In genomic region chr9:78150312-78150982, GRCh38 we compare ENCODE assay signal across 16 cellular contexts.
DNase-seq lines count a peak whose midpoint lies in the region; ATAC-seq, FAIRE-seq and TF ChIP-seq lines count a peak whose summit lies in the region.
"Had no signal": no experiment of that assay in that cellular context is flagged by ENCODE, and none has a peak within 500 bp of the region (broad histone marks: within the 10 kb centered on the region; RNA-seq: fewer than 3 reads in every experiment).

No MANE protein-coding gene starts in this region.

- H3K9me3 Mint-ChIP-seq in GM23338: no peaks in the 10 kb centered on the region
- peaks cover 24% of the 10 kb centered on the region for H3K9me3 Mint-ChIP-seq in progenitor cell of endocrine pancreas (ENCODE audit: low read depth)
- H3K9me3 Mint-ChIP-seq: H9 had no signal

- FAIRE-seq in kidney (lab: Jason Lieb, UNC): no peak
- FAIRE-seq: A204.1 had no signal

- no peak for DNase-seq in GM23338 (ENCODE audit: low spot score)
- DNase-seq in kidney: peak; percentile 51
- no peak for DNase-seq in progenitor cell of endocrine pancreas (ENCODE audit: low spot score, unreplicated experiment)
- no peak for DNase-seq in substantia nigra (lab: John Stamatoyannopoulos, UW)
- DNase-seq in pons (ENCODE audit: low spot score): no peak
- DNase-seq: Caco-2; CD8-positive, alpha-beta memory T cell; DND-41; GDM1; H9; IMR-90 had no signal

- intact Hi-C loops in kidney (cut with DNase I): no loop called here

- no peaks in the 10 kb centered on the region for H3K9me2 ChIP-seq in GM23338 (ENCODE audit: insufficient read depth)

- H3K27me3 ChIP-seq in GM23338 (ENCODE audit: insufficient read depth) (no peaks in the 10 kb centered on the region), OCI-LY3 (ENCODE audit: low read depth, low read length) (no peaks in the 10 kb centered on the region)
- H3K27me3 ChIP-seq: BLaER1 had no signal

- H3K4me3 Mint-ChIP-seq in GM23338 (no peak overlapping the region), progenitor cell of endocrine pancreas (ENCODE audit: low read depth) (no peak overlapping the region)
- H3K4me3 Mint-ChIP-seq: CD8-positive, alpha-beta memory T cell; H9 had no signal

- H3K4me1 ChIP-seq in GM23338 (ENCODE audit: insufficient read depth) (no peaks in the 10 kb centered on the region; the same call in 1 of the 2 replicates), OCI-LY3 (ENCODE audit: low read length) (peaks cover 6% of the 10 kb centered on the region), kidney (ENCODE audit: control insufficient read depth in 1 of 2, insufficient read depth in 1 of 2, low read depth in 1 of 2, low read length in 2 of 2) (no peaks in the 10 kb centered on the region)
- H3K4me1 ChIP-seq: Caco-2 had no signal

- H3K79me2 ChIP-seq in GM23338 (replicated peaks; ENCODE audit: insufficient read depth) (no peaks in the 10 kb centered on the region), OCI-LY3 (ENCODE audit: low read length) (no peaks in the 10 kb centered on the region)

- H3K4me1 Mint-ChIP-seq in GM23338 (peaks cover 8% of the 10 kb centered on the region), progenitor cell of endocrine pancreas (ENCODE audit: low read depth) (peaks cover 2% of the 10 kb centered on the region)

- H3K36me3 ChIP-seq in GM23338 (ENCODE audit: insufficient read depth) (no peaks in the 10 kb centered on the region), OCI-LY3 (replicated peaks; ENCODE audit: low read depth, low read length) (peaks cover 3% of the 10 kb centered on the region), kidney (ENCODE audit: control insufficient read depth in 1 of 2, insufficient read depth in 2 of 2, low read length in 2 of 2) (no peaks in the 10 kb centered on the region)
- H3K36me3 ChIP-seq: BLaER1 had no signal

- H2AFZ ChIP-seq in GM23338 (0 out of 2 replicates have a peak overlapping the region, but pooled peaks have one; percentile 59), OCI-LY3 (ENCODE audit: low read depth, low read length) (peak overlapping the region; percentile 86; the same call in 1 of the 2 replicates)

- H3K9me3 ChIP-seq in OCI-LY3 (ENCODE audit: insufficient read depth, low read length) (no peaks in the 10 kb centered on the region; the same call in 1 of the 2 replicates), kidney (ENCODE audit: control insufficient read depth in 1 of 2, low read length in 2 of 2) (no peaks in the 10 kb centered on the region)
- H3K9me3 ChIP-seq: Caco-2 had no signal

- H3K36me3 Mint-ChIP-seq in GM23338 (ENCODE audit: low read depth) (no peaks in the 10 kb centered on the region), progenitor cell of endocrine pancreas (ENCODE audit: insufficient read depth) (peaks cover 2% of the 10 kb centered on the region)

- TF ChIP-seq CTCF in GM23338 (conservative IDR thresholded peaks at IDR 0.05; ENCODE audit: low read depth in 2 of 2): no peak
- no peak for TF ChIP-seq CTCF in OCI-LY3 (IDR thresholded peaks at IDR 0.05; ENCODE audit: low read depth, low read length)
- no peak for TF ChIP-seq CTCF in kidney (IDR thresholded peaks at IDR 0.05; ENCODE audit: borderline replicate concordance, extremely low read depth, insufficient read depth)
- no peak for TF ChIP-seq CTCF in progenitor cell of endocrine pancreas (IDR thresholded peaks at IDR 0.05; ENCODE audit: unreplicated experiment)

- H3F3A ChIP-seq in GM23338 (replicated peaks; ENCODE audit: low read depth): no peaks in the 10 kb centered on the region

- H3K9ac ChIP-seq in OCI-LY3 (ENCODE audit: low read length) (no peak overlapping the region), kidney (ENCODE audit: low read length in 2 of 2) (no peak overlapping the region)
- H3K9ac ChIP-seq: BLaER1 had no signal

- H3K27me3 Mint-ChIP-seq in GM23338 (ENCODE audit: insufficient read depth, low read depth, poor library complexity) (peaks cover 2% of the 10 kb centered on the region), progenitor cell of endocrine pancreas (no peaks in the 10 kb centered on the region)

- H3K4me3 ChIP-seq in GM23338 (no peak overlapping the region), OCI-LY3 (ENCODE audit: low read length) (no peak overlapping the region), kidney (ENCODE audit: low read length in 2 of 2) (no peak overlapping the region)
- H3K4me3 ChIP-seq: BLaER1 had no signal

- H4K20me1 ChIP-seq in GM23338 (replicated peaks; ENCODE audit: insufficient read depth) (no peaks in the 10 kb centered on the region), OCI-LY3 (ENCODE audit: insufficient read depth, low read length) (no peaks in the 10 kb centered on the region)
- H4K20me1 ChIP-seq: BLaER1 had no signal

- ATAC-seq in GM23338 (no peak; the same call in 2 of the 3 replicates), HG03521 (IDR thresholded peaks at IDR 0.05; ENCODE audit: unreplicated experiment) (no peak), GM18519 (IDR thresholded peaks at IDR 0.05; ENCODE audit: low FRiP score, unreplicated experiment) (no peak)

- no peak overlapping the region for H3K4me2 ChIP-seq in GM23338
- peak overlapping the region; percentile 64 for H3K4me2 ChIP-seq in OCI-LY3 (ENCODE audit: low read length)
- H3K4me2 ChIP-seq: BLaER1 had no signal

- no peak overlapping the region for H3K27ac Mint-ChIP-seq in GM23338
- H3K27ac Mint-ChIP-seq in progenitor cell of endocrine pancreas: peak overlapping the region; percentile 59
- H3K27ac Mint-ChIP-seq: CD8-positive, alpha-beta memory T cell; H9 had no signal

- no peak overlapping the region for H3K27ac ChIP-seq in GM23338 (ENCODE audit: low read depth)
- H3K27ac ChIP-seq in OCI-LY3 (ENCODE audit: low read length): no peak overlapping the region
- no peak overlapping the region for H3K27ac ChIP-seq in kidney (ENCODE audit: low read depth in 2 of 2, low read length in 2 of 2)
- H3K27ac ChIP-seq in substantia nigra (ENCODE audit: low read depth, low read length, poor library complexity, severe bottlenecking): no peak overlapping the region
- H3K27ac ChIP-seq: BLaER1 had no signal

TF ChIP-seq in GM23338, 12 proteins besides CTCF, POLR2A, EP300 and RAD21 (continues in another document):
- TF ChIP-seq ZNF462 (CRISPR knock-in tag; IDR thresholded peaks at IDR 0.05) (no peak), EZH2phosphoT487 (IDR thresholded peaks at IDR 0.05; ENCODE audit: unreplicated experiment) (no peak), ZNF331 (CRISPR knock-in tag; IDR thresholded peaks at IDR 0.05; ENCODE audit: low read depth) (no peak), EZH2 (IDR thresholded peaks at IDR 0.05; ENCODE audit: low read depth, unreplicated experiment) (no peak)
